In the genomic region with DNA sequence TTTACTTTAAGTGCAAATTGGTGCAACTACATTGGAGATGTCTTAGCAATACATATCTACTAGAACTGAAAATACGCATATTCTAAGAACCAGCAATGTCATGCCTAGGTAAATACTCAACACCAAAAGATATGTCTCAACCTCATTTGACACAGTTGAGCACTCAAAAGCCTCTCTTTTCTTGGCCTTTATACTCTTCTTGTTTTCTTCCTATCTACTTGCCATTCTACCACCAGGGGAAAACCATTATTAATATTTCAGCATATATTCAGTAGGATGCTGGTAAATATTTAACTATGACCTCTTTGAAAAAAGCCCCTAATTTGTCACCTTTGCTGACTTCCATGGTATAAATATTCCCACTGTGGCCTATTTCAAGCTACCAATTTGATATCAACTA, we compare ENCODE assay signal across 20 cellular contexts.
A peak's percentile ranks its signal among the peaks of the same experiment; 100 is the strongest.
DNase-seq lines count a peak whose midpoint lies in the region; ATAC-seq, FAIRE-seq and TF ChIP-seq lines count a peak whose summit lies in the region.
"Had no signal": no experiment of that assay in that cellular context is flagged by ENCODE, and none has a peak within 500 bp of the region (broad histone marks: within the 10 kb centered on the region; RNA-seq: fewer than 3 reads in every experiment).

No MANE protein-coding gene starts in this region.

- H3K9ac ChIP-seq in kidney (ENCODE audit: low read length in 2 of 2) = no peak overlapping the region

- H3K4me1 Mint-ChIP-seq in activated T-helper 17 cell treated with anti-CD3 and anti-CD28 coated beads, Interleukin-2, amount 50 U/mL, for 72 hours = peaks cover 6% of the 10 kb centered on the region
- H3K4me1 Mint-ChIP-seq in T-cell = peaks cover 0 to 2% (median 0%) of the 10 kb centered on the region in 3 donors
- H3K4me1 Mint-ChIP-seq: GM23338 had no signal

- no peaks in the 10 kb centered on the region for H3K36me3 Mint-ChIP-seq in activated T-helper 17 cell treated with anti-CD3 and anti-CD28 coated beads, Interleukin-2, amount 50 U/mL, for 72 hours (ENCODE audit: low read depth)
- no peaks in the 10 kb centered on the region for H3K36me3 Mint-ChIP-seq in T-cell
- H3K36me3 Mint-ChIP-seq: CD4-positive, alpha-beta memory T cell had no signal

- intact Hi-C loops in kidney (cut with DNase I) = no loop called here

- no peak overlapping the region for H3K4me3 ChIP-seq in kidney (ENCODE audit: low read length in 2 of 2)
- H3K4me3 ChIP-seq: GM23338, K562, SJSA1 had no signal

- no peaks in the 10 kb centered on the region for H3K4me1 ChIP-seq in kidney (ENCODE audit: control insufficient read depth in 1 of 2, insufficient read depth in 1 of 2, low read depth in 1 of 2, low read length in 2 of 2)
- H3K4me1 ChIP-seq: SJSA1 had no signal

- H3K27ac Mint-ChIP-seq in activated T-helper 17 cell treated with anti-CD3 and anti-CD28 coated beads, Interleukin-2, amount 50 U/mL, for 72 hours = no peak overlapping the region
- H3K27ac Mint-ChIP-seq in T-cell = no peak overlapping the region
- H3K27ac Mint-ChIP-seq: CD4-positive, alpha-beta memory T cell; GM23338 had no signal

- no peak for DNase-seq in kidney
- no peak for DNase-seq in activated CD8-positive, alpha-beta memory T cell treated with anti-CD3 and anti-CD28 coated beads, Interleukin-2, amount 50 U/mL, for 48 hours
- no peak for DNase-seq in T-cell
- DNase-seq: CD4-positive, alpha-beta memory T cell; DMS79; NCI-H1417; NCI-H1930; NCI-H2171 treated with DMSO at 0.1 percent for 48 hours; NCI-H774; PC-3 had no signal

- POLR2A ChIA-PET in T-cell (lab: Charles Lee) = no interaction called here

- no peaks in the 10 kb centered on the region for H3K9me3 ChIP-seq in kidney (ENCODE audit: control insufficient read depth in 1 of 2, low read length in 2 of 2)

- ATAC-seq in GM18520 (IDR thresholded peaks at IDR 0.05; ENCODE audit: unreplicated experiment) = peak; percentile 52
- peak; percentile 65 for ATAC-seq in GM19463 (IDR thresholded peaks at IDR 0.05; ENCODE audit: unreplicated experiment)
- peak; percentile 60 for ATAC-seq in HG02763 (IDR thresholded peaks at IDR 0.05; ENCODE audit: unreplicated experiment)
- ATAC-seq in HG03378 (IDR thresholded peaks at IDR 0.05; ENCODE audit: unreplicated experiment) = peak; percentile 68
- no peak for ATAC-seq in activated T-helper 17 cell treated with anti-CD3 and anti-CD28 coated beads, Interleukin-2, amount 50 U/mL, for 72 hours (replicated peaks)
- no peak for ATAC-seq in T-cell (replicated peaks in 1 of 4)
- ATAC-seq: GM23338, K562, PC-3 had no signal

- peaks cover 8% of the 10 kb centered on the region for H3K9me3 Mint-ChIP-seq in activated T-helper 17 cell treated with anti-CD3 and anti-CD28 coated beads, Interleukin-2, amount 50 U/mL, for 72 hours
- peaks cover 2 to 12% (median 5%) of the 10 kb centered on the region in 3 donors for H3K9me3 Mint-ChIP-seq in T-cell

- H3K27me3 Mint-ChIP-seq in activated T-helper 17 cell treated with anti-CD3 and anti-CD28 coated beads, Interleukin-2, amount 50 U/mL, for 72 hours = peaks cover 4% of the 10 kb centered on the region
- H3K27me3 Mint-ChIP-seq in T-cell = no peaks in the 10 kb centered on the region
- H3K27me3 Mint-ChIP-seq: CD4-positive, alpha-beta memory T cell had no signal

- TF ChIP-seq CTCF in kidney (IDR thresholded peaks at IDR 0.05; ENCODE audit: borderline replicate concordance, extremely low read depth, insufficient read depth) = no peak

- H3K36me3 ChIP-seq in kidney (ENCODE audit: control insufficient read depth in 1 of 2, insufficient read depth in 2 of 2, low read length in 2 of 2) = no peaks in the 10 kb centered on the region
- H3K36me3 ChIP-seq: SJSA1 had no signal

- H3K27ac ChIP-seq in kidney (ENCODE audit: low read depth in 2 of 2, low read length in 2 of 2) = no peak overlapping the region
- H3K27ac ChIP-seq: RWPE1, SJSA1 had no signal

- CTCF ChIA-PET in T-cell (lab: Charles Lee) = no interaction called here

- H3K4me3 Mint-ChIP-seq in activated T-helper 17 cell treated with anti-CD3 and anti-CD28 coated beads, Interleukin-2, amount 50 U/mL, for 72 hours = no peak overlapping the region
- no peak overlapping the region for H3K4me3 Mint-ChIP-seq in T-cell
- H3K4me3 Mint-ChIP-seq: CD4-positive, alpha-beta memory T cell; GM23338 had no signal

- FAIRE-seq in kidney (lab: Jason Lieb, UNC) = no peak
- FAIRE-seq: D721Med, K562 had no signal

Comparison
In these comparisons a context has a peak if more than half of its experiments do, and no peak if none do; other contexts are left out.
1. ATAC-seq: peak in GM18520 (single experiment), GM19463 (single experiment), HG02763 (single experiment) and HG03378 (single experiment); none in activated T-helper 17 cell treated with anti-CD3 and anti-CD28 coated beads, Interleukin-2, amount 50 U/mL, for 72 hours (single experiment) and T-cell (0 of 4).